Comparison of ENCODE assay signal across 8 cellular contexts in genomic region chr1:110209715-110210603, GRCh38.
DNase-seq lines count a peak whose midpoint lies in the region; ATAC-seq lines count a peak whose summit lies in the region.

Gene KCNC4, plus strand, starts transcription at chr1:110210314. Its CDS starts 1,186 bp downstream, at chr1:110211500.

- DNase-seq in 8988T (peak; percentile 91), NCI-H2196 treated with DMSO at 0.1 percent for 48 hours (lab: John Stamatoyannopoulos, UW; ENCODE audit: unreplicated experiment) (peak; percentile 86), caudate nucleus (lab: John Stamatoyannopoulos, UW) (peak in 49 of 61 donors; percentile 4 to 80 (median 54)), iris pigment epithelial cell (ENCODE audit: low read depth) (peak; percentile 72)
- peak; percentile 73 to 92 (median 84) for DNase-seq in activated CD4-positive, CD25-positive, alpha-beta regulatory T cell (lab: John Stamatoyannopoulos, UW)
- peak; percentile 75 to 82 for DNase-seq in stimulated activated CD4-positive, alpha-beta T cell treated with anti-CD3 and anti-CD28 coated beads, Interleukin-12 subunit alpha, Interleukin-12 subunit beta, amount 100 ng/mL, for 24 hours (ENCODE audit: low read depth in 2 of 2)

- peak within 1 kb of the TSS; percentile 74 for H3K27ac ChIP-seq in caudate nucleus (ENCODE audit: low read depth, low read length)

- ATAC-seq in GM18517 (IDR thresholded peaks at IDR 0.05; ENCODE audit: unreplicated experiment) (peak; percentile 73), HG03060 (IDR thresholded peaks at IDR 0.05; ENCODE audit: low read depth, unreplicated experiment) (peak; percentile 46)

Comparison
In these comparisons a context has a peak if more than half of its experiments do, and no peak if none do; other contexts are left out.
1. Peak in every context shown above with its lines: DNase-seq, ATAC-seq and H3K27ac ChIP-seq.